Comparison of ENCODE assay signal across 15 cellular contexts in genomic region chr4:4284827-4285618, GRCh38. TPM values are rescaled to one million over a fixed set of nuclear protein-coding genes. Genes with fewer than 3 reads are reported as not detected.
DNase-seq lines count a peak whose midpoint lies in the region; ATAC-seq and TF ChIP-seq lines count a peak whose summit lies in the region.
"Had no signal": no experiment of that assay in that cellular context is flagged by ENCODE, and none has a peak within 500 bp of the region (broad histone marks: within the 10 kb centered on the region; RNA-seq: fewer than 3 reads in every experiment).

No MANE protein-coding gene starts in this region.

- no peak overlapping the region for H3K27ac Mint-ChIP-seq in activated naive CD4-positive, alpha-beta T cell treated with anti-CD3 and anti-CD28 coated beads, Interleukin-2, amount 50 U/mL, for 72 hours
- H3K27ac Mint-ChIP-seq: GM23338 had no signal

- peak in 1 of 2 donors; percentile 54 for ATAC-seq in right cardiac atrium
- ATAC-seq in activated naive CD4-positive, alpha-beta T cell treated with anti-CD3 and anti-CD28 coated beads, Interleukin-2, amount 50 U/mL, for 72 hours, result no peak
- ATAC-seq: GM23338, sciatic nerve had no signal

- TF ChIP-seq CTCF in AG10803 (conservative IDR thresholded peaks at IDR 0.05; ENCODE audit: low read length) (no peak), VCaP (conservative IDR thresholded peaks at IDR 0.05) (no peak)

- intact Hi-C loops in right cardiac atrium (cut with DNase I), result no loop called here

- H3K4me3 ChIP-seq in AG10803 (ENCODE audit: low read length) (no peak overlapping the region), right cardiac atrium (ENCODE audit: low read length) (no peak overlapping the region)
- H3K4me3 ChIP-seq: GM23338, upper lobe of left lung had no signal

- H3K9me3 ChIP-seq in right cardiac atrium (ENCODE audit: control insufficient read depth, low read length), result no peaks in the 10 kb centered on the region
- H3K9me3 ChIP-seq: upper lobe of left lung had no signal

- DNase-seq in AG10803 (ENCODE audit: low read depth) (peak; percentile 3), HK-2 (ENCODE audit: unreplicated experiment) (peak; percentile 14), right cardiac atrium (peak; percentile 44 to 60 (median 58)), GOT3 (lab: John Stamatoyannopoulos, UW) (no peak), DMS114 treated with DMSO at 0.1 percent for 48 hours (lab: John Stamatoyannopoulos, UW; ENCODE audit: unreplicated experiment) (no peak), iPS-NIHi7 (ENCODE audit: extremely low spot score) (no peak)
- DNase-seq in activated naive CD4-positive, alpha-beta T cell treated with anti-CD3 and anti-CD28 coated beads, Interleukin-2, amount 50 U/mL, for 72 hours (ENCODE audit: low spot score in 2 of 2), result no peak
- DNase-seq: activated CD4-positive, alpha-beta T cell treated with anti-CD3 and anti-CD28 coated beads, Interleukin-2, amount 50 U/mL, for 1 hour; effector CD8-positive, alpha-beta T cell; NCI-H446 treated with DMSO at 0.1 percent for 48 hours; upper lobe of left lung had no signal

- H3K27me3 ChIP-seq in right cardiac atrium (ENCODE audit: control insufficient read depth, insufficient read depth), result no peaks in the 10 kb centered on the region
- H3K27me3 ChIP-seq: upper lobe of left lung had no signal

- H3K36me3 Mint-ChIP-seq in activated naive CD4-positive, alpha-beta T cell treated with anti-CD3 and anti-CD28 coated beads, Interleukin-2, amount 50 U/mL, for 72 hours, result peaks cover 7 to 28% of the 10 kb centered on the region in 2 donors

- peak overlapping the region; percentile 39 for H3K27ac ChIP-seq in VCaP
- peak overlapping the region; percentile 34 for H3K27ac ChIP-seq in right cardiac atrium (ENCODE audit: low read length)
- H3K27ac ChIP-seq: upper lobe of left lung had no signal

- no peaks in the 10 kb centered on the region for H3K9me3 Mint-ChIP-seq in activated naive CD4-positive, alpha-beta T cell treated with anti-CD3 and anti-CD28 coated beads, Interleukin-2, amount 50 U/mL, for 72 hours
- H3K9me3 Mint-ChIP-seq: CD14-positive monocyte, GM23338 had no signal

- WGBS in right cardiac atrium, result 58% methylated on average over 11 of the region's 11 CpGs

- H3K4me1 ChIP-seq in right cardiac atrium (ENCODE audit: control insufficient read depth, insufficient read depth, low read length), result peaks cover 4% of the 10 kb centered on the region

RNA-seq across cellular contexts. Expression of gene LYAR, which starts 4.9 kb away (rescaled TPM):
- total RNA-seq in right cardiac atrium, result 10 to 100 TPM; 10.0 to 12.4 (median 11.1) TPM
- 15.0 TPM for polyA plus RNA-seq in right cardiac atrium
- total RNA-seq in activated naive CD4-positive, alpha-beta T cell treated with anti-CD3 and anti-CD28 coated beads, Interleukin-2, amount 50 U/mL, for 72 hours, result 10 to 100 TPM; 34.7 to 39.6 TPM

RNA-seq across cellular contexts. Expression of gene ZBTB49, which starts 5.0 kb away (rescaled TPM):
- 1 to 10 TPM; 4.2 to 6.0 (median 4.8) TPM for total RNA-seq in right cardiac atrium
- 2.2 TPM for polyA plus RNA-seq in right cardiac atrium
- 1 to 10 TPM; 3.9 to 6.0 TPM for total RNA-seq in activated naive CD4-positive, alpha-beta T cell treated with anti-CD3 and anti-CD28 coated beads, Interleukin-2, amount 50 U/mL, for 72 hours

RNA-seq across cellular contexts. Expression of gene TMEM128, which starts 37.0 kb away (rescaled TPM):
- 10 to 100 TPM; 12.7 to 17.7 (median 15.7) TPM for total RNA-seq in right cardiac atrium
- polyA plus RNA-seq in right cardiac atrium, result 20.7 TPM
- 10 to 100 TPM; 11.3 to 15.5 TPM for total RNA-seq in activated naive CD4-positive, alpha-beta T cell treated with anti-CD3 and anti-CD28 coated beads, Interleukin-2, amount 50 U/mL, for 72 hours

RNA-seq across cellular contexts. Expression of gene OTOP1, which starts 58.3 kb away (rescaled TPM):
- not detected for total RNA-seq in right cardiac atrium
- not detected for polyA plus RNA-seq in right cardiac atrium
- total RNA-seq in activated naive CD4-positive, alpha-beta T cell treated with anti-CD3 and anti-CD28 coated beads, Interleukin-2, amount 50 U/mL, for 72 hours, result not detected
- total RNA-seq: GM23338, sciatic nerve, upper lobe of left lung had no signal
- polyA plus RNA-seq: CD14-positive monocyte, GM23338 had no signal

Comparison
In these comparisons a context has a peak if more than half of its experiments do, and no peak if none do; other contexts are left out.
1. DNase-seq: peak in AG10803 (single experiment), HK-2 (single experiment) and right cardiac atrium (3 of 3); none in activated naive CD4-positive, alpha-beta T cell treated with anti-CD3 and anti-CD28 coated beads, Interleukin-2, amount 50 U/mL, for 72 hours (0 of 2), GOT3 (single experiment), DMS114 treated with DMSO at 0.1 percent for 48 hours (single experiment) and iPS-NIHi7 (single experiment).